Comparison of ENCODE assay signal across 8 cellular contexts in genomic region chr5:142151436-142152382, GRCh38. TPM values are rescaled to one million over a fixed set of nuclear protein-coding genes. Genes with fewer than 3 reads are reported as not detected.
DNase-seq lines count a peak whose midpoint lies in the region; ATAC-seq and TF ChIP-seq lines count a peak whose summit lies in the region.

No MANE protein-coding gene starts in this region.

- intact Hi-C loops in upper lobe of right lung (cut with DNase I): loop anchor here (5.0 kb wide), 1 partner anchor 396 kb away; no protein-coding TSS in a partner anchor

- no peaks in the 10 kb centered on the region for H3K27me3 ChIP-seq in GM23248 (replicated peaks; ENCODE audit: insufficient read depth)
- H3K27me3 ChIP-seq in neutrophil: no peaks in the 10 kb centered on the region
- no peaks in the 10 kb centered on the region for H3K27me3 ChIP-seq in upper lobe of right lung

- H3K4me3 Mint-ChIP-seq in activated CD8-positive, alpha-beta memory T cell treated with anti-CD3 and anti-CD28 coated beads, Interleukin-2, amount 10 ng/mL, durations not matched to agents 7 days and 5 days: no peak overlapping the region

- peak; percentile 67 for ATAC-seq in activated CD8-positive, alpha-beta memory T cell treated with anti-CD3 and anti-CD28 coated beads, Interleukin-2, amount 10 ng/mL, durations not matched to agents 7 days and 5 days
- ATAC-seq in upper lobe of right lung (peak; percentile 85), HG03108 (IDR thresholded peaks at IDR 0.05; ENCODE audit: unreplicated experiment) (no peak)

- H3K4me1 Mint-ChIP-seq in activated CD8-positive, alpha-beta memory T cell treated with anti-CD3 and anti-CD28 coated beads, Interleukin-2, amount 10 ng/mL, durations not matched to agents 7 days and 5 days: no peaks in the 10 kb centered on the region

- H3K9ac ChIP-seq in GM23248: no peak overlapping the region

- H3F3A ChIP-seq in GM23248 (ENCODE audit: insufficient read depth): peaks cover 21% of the 10 kb centered on the region

- no peaks in the 10 kb centered on the region for H4K20me1 ChIP-seq in GM23248 (ENCODE audit: insufficient read depth)

- peaks cover 6% of the 10 kb centered on the region; the same call in 1 of the 2 replicates for H3K79me2 ChIP-seq in GM23248 (ENCODE audit: insufficient read depth)

- H3K9me3 ChIP-seq in GM23248 (ENCODE audit: low read depth) (no peaks in the 10 kb centered on the region), neutrophil (no peaks in the 10 kb centered on the region), upper lobe of right lung (no peaks in the 10 kb centered on the region)

- H3K4me3 ChIP-seq in GM23248 (no peak overlapping the region), neutrophil (ENCODE audit: low read depth in 1 of 2, low read length in 1 of 2) (no peak overlapping the region), upper lobe of right lung (no peak overlapping the region)

- H3K9me3 Mint-ChIP-seq in activated CD8-positive, alpha-beta memory T cell treated with anti-CD3 and anti-CD28 coated beads, Interleukin-2, amount 10 ng/mL, durations not matched to agents 7 days and 5 days (ENCODE audit: low read depth): no peaks in the 10 kb centered on the region

- no peak overlapping the region for H3K27ac Mint-ChIP-seq in activated CD8-positive, alpha-beta memory T cell treated with anti-CD3 and anti-CD28 coated beads, Interleukin-2, amount 10 ng/mL, durations not matched to agents 7 days and 5 days

- H2AFZ ChIP-seq in GM23248: no peak overlapping the region

- peak overlapping the region; percentile 47 for H3K4me2 ChIP-seq in GM23248 (ENCODE audit: unreplicated experiment)

- CTCF ChIA-PET in activated CD8-positive, alpha-beta memory T cell treated with anti-CD3 and anti-CD28 coated beads, Interleukin-2, amount 10 ng/mL, durations not matched to agents 7 days and 5 days (lab: Charles Lee): interaction anchor here (0.7 to 1.8 kb wide), 11 partner anchors 8 to 547 kb away, joined by 3 to 9 read pairs (median 4); partner anchors contain the start of gene GNPDA1

- WGBS in GM23248 (ENCODE audit: low coverage in 1 of 2, low lambda C conversion rate in 2 of 2, missing lambda C conversion rate in 2 of 2), 2 experiments: 13 to 19% methylated on average over 3 of the region's 3 CpGs

- TF ChIP-seq CTCF in neutrophil (IDR thresholded peaks at IDR 0.05): peak; percentile 63
- TF ChIP-seq CTCF in upper lobe of right lung (IDR thresholded peaks at IDR 0.05): peak; percentile 86

- peaks cover 14% of the 10 kb centered on the region for H3K36me3 Mint-ChIP-seq in activated CD8-positive, alpha-beta memory T cell treated with anti-CD3 and anti-CD28 coated beads, Interleukin-2, amount 10 ng/mL, durations not matched to agents 7 days and 5 days

- H3K4me1 ChIP-seq in GM23248 (ENCODE audit: insufficient read depth) (peaks cover 8% of the 10 kb centered on the region), neutrophil (ENCODE audit: control insufficient read depth in 1 of 2, insufficient read depth in 1 of 2, low read depth in 1 of 2, low read length in 1 of 2) (no peaks in the 10 kb centered on the region), upper lobe of right lung (no peaks in the 10 kb centered on the region)

- DNase-seq in AG08396 (ENCODE audit: low spot score) (peak; percentile 31), GM23248 (peak; percentile 78), NCI-H82 treated with DMSO at 0.1 percent for 48 hours (lab: John Stamatoyannopoulos, UW; ENCODE audit: unreplicated experiment) (peak; percentile 17), fibroblast of gingiva (ENCODE audit: low read depth) (peak; percentile 66), upper lobe of right lung (no peak)
- peak; percentile 60 for DNase-seq in activated CD8-positive, alpha-beta memory T cell treated with anti-CD3 and anti-CD28 coated beads, Interleukin-2, amount 10 ng/mL, durations not matched to agents 7 days and 5 days

- no peaks in the 10 kb centered on the region for H3K27me3 Mint-ChIP-seq in activated CD8-positive, alpha-beta memory T cell treated with anti-CD3 and anti-CD28 coated beads, Interleukin-2, amount 10 ng/mL, durations not matched to agents 7 days and 5 days

- no peaks in the 10 kb centered on the region for H3K9me2 ChIP-seq in GM23248 (ENCODE audit: insufficient read depth)

- peaks cover 25% of the 10 kb centered on the region for H3K36me3 ChIP-seq in GM23248 (ENCODE audit: low read depth)
- H3K36me3 ChIP-seq in neutrophil: peaks cover 20% of the 10 kb centered on the region
- peaks cover 44% of the 10 kb centered on the region for H3K36me3 ChIP-seq in upper lobe of right lung

- in situ Hi-C loops in GM23248 (cut with MboI): loop anchor here (5.0 to 25.0 kb wide), 3 partner anchors 401 to 736 kb away; partner anchors contain the start of gene FGF1

- H3K27ac ChIP-seq in GM23248 (no peak overlapping the region; the same call in 1 of the 2 replicates), neutrophil (no peak overlapping the region), upper lobe of right lung (no peak overlapping the region)

RNA-seq across cellular contexts. Expression of gene NDFIP1, which starts 43.1 kb away (rescaled TPM):
- 55.2 and 57.5 TPM in 2 replicates for total RNA-seq in GM23248 (2014; rRNA removed; shearing (Covaris generic))
- polyA plus RNA-seq in GM23248 (2016; fragmentation: Nextera tagmentation; extraction: Ambion mirVana): 75.3 and 76.4 TPM in 2 replicates
- 10 to 100 TPM; 28.5 to 31.7 TPM for total RNA-seq in activated CD8-positive, alpha-beta memory T cell treated with anti-CD3 and anti-CD28 coated beads, Interleukin-2, amount 10 ng/mL, durations not matched to agents 7 days and 5 days
- 68.1 TPM for total RNA-seq in upper lobe of right lung
